Comparison of ENCODE assay signal across 8 cellular contexts in genomic region chr17:47315451-47316266, GRCh38. TPM values are rescaled to one million over a fixed set of nuclear protein-coding genes. Genes with fewer than 3 reads are reported as not detected.
DNase-seq lines count a peak whose midpoint lies in the region; ATAC-seq, FAIRE-seq and TF ChIP-seq lines count a peak whose summit lies in the region.

No MANE protein-coding gene starts in this region.

- H3K9me3 ChIP-seq in OCI-LY3 (ENCODE audit: insufficient read depth, low read length), result no peaks in the 10 kb centered on the region
- H3K9me3 ChIP-seq in small intestine (ENCODE audit: control insufficient read depth, low read depth), result no peaks in the 10 kb centered on the region

- no peak for ATAC-seq in HG03045 (IDR thresholded peaks at IDR 0.05; ENCODE audit: unreplicated experiment)

- no peak overlapping the region for H3K27ac ChIP-seq in OCI-LY3 (ENCODE audit: low read length)
- H3K27ac ChIP-seq in small intestine (ENCODE audit: low read depth in 1 of 2, low read length in 1 of 2), result peak overlapping the region; percentile 43 to 76

- H3K27me3 ChIP-seq in OCI-LY3 (ENCODE audit: low read depth, low read length), result no peaks in the 10 kb centered on the region
- H3K27me3 ChIP-seq in small intestine (ENCODE audit: control insufficient read depth in 2 of 2, insufficient read depth in 2 of 2, low read length in 2 of 2), result no peaks in the 10 kb centered on the region

- H2AFZ ChIP-seq in OCI-LY3 (ENCODE audit: low read depth, low read length), result no peak overlapping the region

- H3K79me2 ChIP-seq in OCI-LY3 (ENCODE audit: low read length), result no peaks in the 10 kb centered on the region

- no peaks in the 10 kb centered on the region for H4K20me1 ChIP-seq in OCI-LY3 (ENCODE audit: insufficient read depth, low read length)

- DNase-seq in NCI-H187 (lab: John Stamatoyannopoulos, UW) (peak; percentile 16 to 20), NCI-H187 treated with DMSO at 0.1 percent for 48 hours (lab: John Stamatoyannopoulos, UW) (no peak), KBM-7 (peak; percentile 70), brain pericyte (ENCODE audit: low read depth, low spot score) (peak; percentile 74), iPS-NIHi7 (ENCODE audit: extremely low spot score) (peak; percentile 59), small intestine (peak; percentile 80)

- no peaks in the 10 kb centered on the region for H3K36me3 ChIP-seq in OCI-LY3 (replicated peaks; ENCODE audit: low read depth, low read length)
- H3K36me3 ChIP-seq in small intestine (ENCODE audit: control insufficient read depth in 2 of 2, insufficient read depth in 2 of 2, low read length in 2 of 2), result peaks cover 0 to 3% of the 10 kb centered on the region in 2 donors

- peak; percentile 81 for FAIRE-seq in small intestine (lab: Jason Lieb, UNC)

- WGBS in small intestine, 3 donors, result 24 to 26% (median 25%) methylated on average over 7 of the region's 7 CpGs

- no peak overlapping the region for H3K4me3 ChIP-seq in OCI-LY3 (ENCODE audit: low read length)
- no peak overlapping the region for H3K4me3 ChIP-seq in small intestine (ENCODE audit: low read depth in 1 of 2, low read length in 2 of 2)

- H3K4me1 ChIP-seq in OCI-LY3 (ENCODE audit: low read length), result peaks cover 4% of the 10 kb centered on the region
- H3K4me1 ChIP-seq in small intestine (ENCODE audit: control insufficient read depth in 2 of 2, insufficient read depth in 1 of 2, low read depth in 1 of 2, low read length in 1 of 2), result peaks cover 0 to 2% of the 10 kb centered on the region in 2 donors

- in situ Hi-C loops in KBM-7 (cut with MboI; ENCODE audit: low pct_unique_long_range_greater_than_20kb, low sequenced_read_pairs), result no loop called here

- no peak overlapping the region for H3K9ac ChIP-seq in OCI-LY3 (ENCODE audit: low read length)

- peak; percentile 92 for TF ChIP-seq CTCF in OCI-LY3 (IDR thresholded peaks at IDR 0.05; ENCODE audit: low read depth, low read length)

- 0 out of 2 replicates have a peak overlapping the region, but pooled peaks have one; percentile 9 for H3K4me2 ChIP-seq in OCI-LY3 (ENCODE audit: low read length)

RNA-seq across cellular contexts. Expression of gene EFCAB13, which starts 8.1 kb away (rescaled TPM):
- polyA plus RNA-seq in small intestine, result 1 to 10 TPM in 1 of 3 donors, under 1 TPM in 2; 0.54 to 1.1 (median 0.67) TPM
